27 cellular contexts compared by ENCODE assay signal in the genomic region with DNA sequence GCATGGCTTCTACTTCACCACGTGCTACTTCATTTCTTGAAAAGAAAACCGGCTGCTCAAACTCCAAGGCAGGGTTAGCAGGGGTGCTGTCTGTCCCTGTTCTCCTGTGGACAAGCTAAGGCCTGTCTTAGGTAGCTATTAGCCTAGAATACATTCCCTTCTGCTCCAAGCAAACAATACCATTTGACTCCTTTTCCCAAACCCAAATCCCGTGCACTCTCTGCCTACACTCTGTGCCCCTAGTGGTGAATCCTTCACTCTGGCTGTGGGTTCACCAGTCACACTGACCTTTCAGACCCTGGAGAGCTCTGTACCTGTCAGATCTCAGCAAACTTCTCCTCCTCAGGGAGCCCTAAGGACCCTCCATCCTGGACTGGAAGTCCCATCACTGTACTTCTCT.
DNase-seq lines count a peak whose midpoint lies in the region; ATAC-seq and TF ChIP-seq lines count a peak whose summit lies in the region.
"Had no signal": no experiment of that assay in that cellular context is flagged by ENCODE, and none has a peak within 500 bp of the region (broad histone marks: within the 10 kb centered on the region; RNA-seq: fewer than 3 reads in every experiment).

No MANE protein-coding gene starts in this region.

- no TSS peak for BruUV-seq in OCI-LY7 (replicated peaks; lab: Mats Ljungman, UMichigan)

- no peaks in the 10 kb centered on the region for H3K4me1 Mint-ChIP-seq in progenitor cell of endocrine pancreas (ENCODE audit: low read depth)
- H3K4me1 Mint-ChIP-seq in activated T-cell treated with anti-CD3 and anti-CD28 coated beads, Interleukin-2, amount 50 U/mL, for 24 hours (ENCODE audit: low read depth): no peaks in the 10 kb centered on the region
- H3K4me1 Mint-ChIP-seq: B cell had no signal

- no peak overlapping the region for H3K27ac ChIP-seq in OCI-LY7 (ENCODE audit: low read depth, low read length, poor library complexity, severe bottlenecking)
- no peak overlapping the region for H3K27ac ChIP-seq in WERI-Rb-1
- H3K27ac ChIP-seq: adrenal gland, breast epithelium, HL-60 had no signal

- TF ChIP-seq CTCF in GM12872 (IDR thresholded peaks at IDR 0.05; ENCODE audit: insufficient read depth, low read depth, low read length) (peak; percentile 22; the same call in 1 of the 3 replicates), OCI-LY7 (conservative IDR thresholded peaks at IDR 0.05; ENCODE audit: low read length) (0 out of 2 replicates have a peak, but pooled peaks have one; percentile 38), progenitor cell of endocrine pancreas (IDR thresholded peaks at IDR 0.05; ENCODE audit: unreplicated experiment) (peak; percentile 13), WERI-Rb-1 (IDR thresholded peaks at IDR 0.05; ENCODE audit: low read depth, low read length) (no peak)

- H3K36me3 Mint-ChIP-seq in progenitor cell of endocrine pancreas (ENCODE audit: insufficient read depth): no peaks in the 10 kb centered on the region
- H3K36me3 Mint-ChIP-seq in activated T-cell treated with anti-CD3 and anti-CD28 coated beads, Interleukin-2, amount 50 U/mL, for 24 hours (ENCODE audit: low read depth): no peaks in the 10 kb centered on the region
- H3K36me3 Mint-ChIP-seq: activated CD4-positive, alpha-beta memory T cell treated with anti-CD3 and anti-CD28 coated beads for 36 hours had no signal

- ATAC-seq in esophagus mucosa: peak; percentile 66
- ATAC-seq: left colon had no signal

- no peaks in the 10 kb centered on the region for H4K20me1 ChIP-seq in OCI-LY7 (ENCODE audit: insufficient read depth, low read length)

- H3K27me3 ChIP-seq in WERI-Rb-1 (ENCODE audit: insufficient read depth, low read depth, severe bottlenecking): peaks cover 83% of the 10 kb centered on the region
- H3K27me3 ChIP-seq: adrenal gland, breast epithelium had no signal

- H3K9me3 ChIP-seq in OCI-LY7 (ENCODE audit: low read length): no peaks in the 10 kb centered on the region
- H3K9me3 ChIP-seq in WERI-Rb-1 (ENCODE audit: severe bottlenecking): no peaks in the 10 kb centered on the region
- H3K9me3 ChIP-seq: adrenal gland had no signal

- no peak overlapping the region for H3K4me2 ChIP-seq in OCI-LY7 (ENCODE audit: low read length)

- CTCF ChIA-PET in OCI-LY7 (lab: Charles Lee; ENCODE audit: unreplicated experiment): no interaction called here

- POLR2A ChIA-PET in OCI-LY7 (lab: Charles Lee): no interaction called here

- no peak overlapping the region for H2AFZ ChIP-seq in OCI-LY7 (ENCODE audit: low read length)

- no peaks in the 10 kb centered on the region for H3K79me2 ChIP-seq in OCI-LY7 (ENCODE audit: insufficient read depth, low read depth, low read length)

- no peak for DNase-seq in OCI-LY7 (ENCODE audit: low spot score)
- no peak for DNase-seq in progenitor cell of endocrine pancreas (ENCODE audit: low spot score, unreplicated experiment)
- DNase-seq in activated T-cell treated with anti-CD3 and anti-CD28 coated beads, Interleukin-2, amount 50 U/mL, for 24 hours: no peak
- DNase-seq in SKM-1 (lab: John Stamatoyannopoulos, UW; ENCODE audit: unreplicated experiment): no peak
- DNase-seq in WERI-Rb-1: no peak
- no peak for DNase-seq in mucosa of gallbladder (ENCODE audit: low spot score)
- DNase-seq: activated CD4-positive, alpha-beta memory T cell treated with anti-CD3 and anti-CD28 coated beads for 36 hours; activated CD4-positive, CD25-positive, alpha-beta regulatory T cell; activated T-cell treated with anti-CD3 and anti-CD28 coated beads for 4 hours; COR-L47; erythroblast; IMR-90; left colon; midbrain; NCI-H1436; NCI-H524 treated with DMSO at 0.1 percent for 48 hours; OCI-M1; SIG-M5; stimulated activated CD4-positive, alpha-beta T cell treated with anti-CD3 and anti-CD28 coated beads, Interleukin-4, amount 100 ng/mL, for 24 hours had no signal

- intact Hi-C loops in OCI-LY7 (cut with micrococcal nuclease; ENCODE audit: unreplicated experiment): no loop called here

- H3K4me3 Mint-ChIP-seq in progenitor cell of endocrine pancreas (ENCODE audit: low read depth): no peak overlapping the region
- H3K4me3 Mint-ChIP-seq in activated T-cell treated with anti-CD3 and anti-CD28 coated beads, Interleukin-2, amount 50 U/mL, for 24 hours: no peak overlapping the region
- H3K4me3 Mint-ChIP-seq: activated CD4-positive, alpha-beta memory T cell treated with anti-CD3 and anti-CD28 coated beads for 36 hours; B cell; dendritic cell treated with granulocyte-macrophage colony-stimulating factor and Interleukin-4, amounts not matched to agents 40 ng/mL and 50 ng/mL, for 4 days; neural crest cell had no signal

- H3K9me3 Mint-ChIP-seq in progenitor cell of endocrine pancreas (ENCODE audit: low read depth): peaks cover 6% of the 10 kb centered on the region
- H3K9me3 Mint-ChIP-seq in activated T-cell treated with anti-CD3 and anti-CD28 coated beads, Interleukin-2, amount 50 U/mL, for 24 hours: no peaks in the 10 kb centered on the region
- H3K9me3 Mint-ChIP-seq: activated CD4-positive, alpha-beta memory T cell treated with anti-CD3 and anti-CD28 coated beads for 36 hours had no signal

- no peaks in the 10 kb centered on the region for H3K9me2 ChIP-seq in OCI-LY7 (ENCODE audit: insufficient read depth, low read length)

- no peaks in the 10 kb centered on the region for H3K4me1 ChIP-seq in OCI-LY7 (ENCODE audit: insufficient read depth, low read length, poor library complexity, severe bottlenecking)
- H3K4me1 ChIP-seq: adrenal gland, breast epithelium had no signal

- H3K4me3 ChIP-seq in OCI-LY7 (ENCODE audit: low read depth, low read length, poor library complexity, severe bottlenecking): no peak overlapping the region
- H3K4me3 ChIP-seq in WERI-Rb-1 (ENCODE audit: low read depth, low read length): no peak overlapping the region
- H3K4me3 ChIP-seq: adrenal gland, breast epithelium had no signal

- H3K27ac Mint-ChIP-seq in progenitor cell of endocrine pancreas: no peak overlapping the region
- no peak overlapping the region for H3K27ac Mint-ChIP-seq in activated T-cell treated with anti-CD3 and anti-CD28 coated beads, Interleukin-2, amount 50 U/mL, for 24 hours
- H3K27ac Mint-ChIP-seq: activated CD4-positive, alpha-beta memory T cell treated with anti-CD3 and anti-CD28 coated beads for 36 hours; B cell; dendritic cell treated with granulocyte-macrophage colony-stimulating factor and Interleukin-4, amounts not matched to agents 40 ng/mL and 50 ng/mL, for 4 days had no signal

- H3K36me3 ChIP-seq in OCI-LY7 (ENCODE audit: insufficient read depth, low read length) (no peaks in the 10 kb centered on the region), WERI-Rb-1 (no peaks in the 10 kb centered on the region)
- H3K36me3 ChIP-seq: adrenal gland, breast epithelium had no signal

- no peaks in the 10 kb centered on the region for H3K27me3 Mint-ChIP-seq in progenitor cell of endocrine pancreas
- H3K27me3 Mint-ChIP-seq in activated T-cell treated with anti-CD3 and anti-CD28 coated beads, Interleukin-2, amount 50 U/mL, for 24 hours: peaks cover 5% of the 10 kb centered on the region
- H3K27me3 Mint-ChIP-seq: dendritic cell treated with granulocyte-macrophage colony-stimulating factor and Interleukin-4, amounts not matched to agents 40 ng/mL and 50 ng/mL, for 4 days had no signal
